Comparison of ENCODE assay signal across 8 cellular contexts in genomic region chr4:153573881-153574807, GRCh38.
DNase-seq lines count a peak whose midpoint lies in the region; ATAC-seq and TF ChIP-seq lines count a peak whose summit lies in the region.

No MANE protein-coding gene starts in this region.

- H3K9ac ChIP-seq in MM.1S (ENCODE audit: low read length) = no peak overlapping the region

- no peak overlapping the region for H2AFZ ChIP-seq in MM.1S (ENCODE audit: low read length)

- no peaks in the 10 kb centered on the region for H3K27me3 ChIP-seq in MM.1S (replicated peaks; ENCODE audit: insufficient read depth, low read length)

- no peaks in the 10 kb centered on the region for H3K9me2 ChIP-seq in MM.1S (replicated peaks; ENCODE audit: insufficient read depth, low read length)

- H4K20me1 ChIP-seq in MM.1S (ENCODE audit: insufficient read depth, low read length) = no peaks in the 10 kb centered on the region

- peak overlapping the region; percentile 65; the same call in 1 of the 2 replicates for H3K4me2 ChIP-seq in MM.1S (ENCODE audit: low read depth, low read length)

- ATAC-seq in GM21447 (IDR thresholded peaks at IDR 0.05; ENCODE audit: unreplicated experiment) = peak; percentile 64

- peak; percentile 40 for DNase-seq in DMS153 (lab: John Stamatoyannopoulos, UW)
- peak; percentile 69 for DNase-seq in MM.1S
- peak; percentile 27 for DNase-seq in activated CD4-positive, alpha-beta T cell treated with anti-CD3 and anti-CD28 coated beads for 24 hours (ENCODE audit: low read depth in 2 of 2)
- peak; percentile 80 for DNase-seq in dedifferentiated amniotic fluid mesenchymal stem cell (ENCODE audit: extremely low spot score)
- peak; percentile 74 for DNase-seq in middle frontal gyrus (ENCODE audit: extremely low spot score, low spot score)
- DNase-seq in stimulated activated CD8-positive, alpha-beta memory T cell treated with anti-CD3 and anti-CD28 coated beads, Interleukin-7, amount 100 ng/mL, for 1 hour (ENCODE audit: low read depth in 2 of 2) = peak; percentile 18 to 33
- DNase-seq in islet precursor cell = no peak

- no peak overlapping the region for H3K27ac ChIP-seq in MM.1S (ENCODE audit: low read length)

- H3F3A ChIP-seq in MM.1S (ENCODE audit: insufficient read depth, low read length) = no peaks in the 10 kb centered on the region

- H3K4me1 ChIP-seq in MM.1S (ENCODE audit: low read length) = peaks cover 12% of the 10 kb centered on the region

- H3K4me3 ChIP-seq in MM.1S (ENCODE audit: low read length) = no peak overlapping the region

- no peaks in the 10 kb centered on the region for H3K79me2 ChIP-seq in MM.1S (ENCODE audit: low read length)

- H3K36me3 ChIP-seq in MM.1S (replicated peaks; ENCODE audit: insufficient read depth, low read length) = no peaks in the 10 kb centered on the region

- H3K9me3 ChIP-seq in MM.1S (replicated peaks; ENCODE audit: insufficient read depth, low read length) = no peaks in the 10 kb centered on the region

- peak; percentile 71 for TF ChIP-seq CTCF in MM.1S (IDR thresholded peaks at IDR 0.05; ENCODE audit: low read length)
